ENCODE assay signal across 8 cellular contexts in genomic region chr4:24472514-24473308, GRCh38.
DNase-seq lines count a peak whose midpoint lies in the region; ATAC-seq and TF ChIP-seq lines count a peak whose summit lies in the region.

No MANE protein-coding gene starts in this region.

- peaks cover 13% of the 10 kb centered on the region for H3K36me3 Mint-ChIP-seq in T-helper 17 cell (ENCODE audit: low read depth)

- in situ Hi-C loops in astrocyte of the spinal cord (cut with HindIII; ENCODE audit: low sequenced_read_pairs) = no loop called here

- no peaks in the 10 kb centered on the region for H3K9me3 ChIP-seq in T-helper 17 cell (ENCODE audit: control insufficient read depth, low read length, poor library complexity, severe bottlenecking)

- peak; percentile 80 for DNase-seq in GM10248 (ENCODE audit: extremely low spot score)
- DNase-seq in NCI-H1105 (lab: John Stamatoyannopoulos, UW) = peak; percentile 52
- peak; percentile 48 to 52 (median 51) for DNase-seq in T-helper 17 cell
- peak; percentile 81 for DNase-seq in astrocyte of the spinal cord (ENCODE audit: low read depth, low spot score)
- peak; percentile 6 to 88 (median 60) for DNase-seq in hypothalamus (lab: John Stamatoyannopoulos, UW)
- DNase-seq in renal cortical epithelial cell (ENCODE audit: low read depth) = peak; percentile 27
- DNase-seq in NK-92 treated with Interleukin-12 subunit alpha and Interleukin-12 subunit beta, amount 100 ng/mL, for 24 hours (lab: John Stamatoyannopoulos, UW) = no peak

- peaks cover 64% of the 10 kb centered on the region for H3K27me3 Mint-ChIP-seq in T-helper 17 cell

- peak overlapping the region; percentile 92 for H3K4me3 Mint-ChIP-seq in T-helper 17 cell

- CTCF ChIA-PET in GM10248 (lab: Yijun Ruan, JAX) = interaction anchor here (1.3 to 1.7 kb wide), 3 partner anchors 12 to 1576 kb away, joined by 3 to 8 read pairs (median 7); no protein-coding TSS in a partner anchor

- H3K4me1 Mint-ChIP-seq in T-helper 17 cell = peaks cover 39% of the 10 kb centered on the region

- peak overlapping the region; percentile 53 for H3K4me3 ChIP-seq in astrocyte of the spinal cord (ENCODE audit: low read depth, low read length)

- ATAC-seq in HG02571 (IDR thresholded peaks at IDR 0.05; ENCODE audit: unreplicated experiment) = peak; percentile 48
- peak; percentile 81 for ATAC-seq in T-helper 17 cell

- peak overlapping the region; percentile 87 for H3K27ac Mint-ChIP-seq in T-helper 17 cell

- TF ChIP-seq CTCF in GM10248 (IDR thresholded peaks at IDR 0.05; ENCODE audit: control extremely low read depth, extremely low read depth, low read depth, missing control alignments) = peak; percentile 60
- peak; percentile 64 for TF ChIP-seq CTCF in astrocyte of the spinal cord (IDR thresholded peaks at IDR 0.05; ENCODE audit: low read depth, low read length)

- POLR2A ChIA-PET in GM10248 (lab: Yijun Ruan, JAX) = no interaction called here
